Comparison of ENCODE assay signal across 13 cellular contexts in genomic region chr10:70271996-70272924, GRCh38. TPM values are rescaled to one million over a fixed set of nuclear protein-coding genes. Genes with fewer than 3 reads are reported as not detected.
A peak's percentile ranks its signal among the peaks of the same experiment; 100 is the strongest.
DNase-seq lines count a peak whose midpoint lies in the region; ATAC-seq, FAIRE-seq and TF ChIP-seq lines count a peak whose summit lies in the region.
"Had no signal": no experiment of that assay in that cellular context is flagged by ENCODE, and none has a peak within 500 bp of the region (broad histone marks: within the 10 kb centered on the region; RNA-seq: fewer than 3 reads in every experiment).

No MANE protein-coding gene starts in this region.

- WGBS in K562 (ENCODE audit: insufficient coverage, low coverage, missing lambda C conversion rate) = 22% methylated on average over 17 of the region's 17 CpGs

- CTCF ChIA-PET in K562 (lab: Yijun Ruan, JAX; ENCODE audit: low intra/inter-chr PET ratio) = interaction anchor here (1.8 kb wide), 1 partner anchor 93 kb away, joined by 4 read pairs; no protein-coding TSS in a partner anchor
- CTCF ChIA-PET in CD8-positive, alpha-beta T cell (lab: Charles Lee) = interaction anchor here (0.7 to 8.1 kb wide), 17 partner anchors 10 to 289 kb away, joined by 3 to 53 read pairs (median 4); partner anchors contain the start of gene PPA1

- H3K79me2 ChIP-seq in K562 (ENCODE audit: control insufficient read depth, insufficient read depth, low read length) = no peaks in the 10 kb centered on the region

- no peaks in the 10 kb centered on the region for H3K9me3 ChIP-seq in K562 (replicated peaks; ENCODE audit: control insufficient read depth, insufficient read depth, low read depth, low read length)
- H3K9me3 ChIP-seq in neuron (ENCODE audit: low read length) = peaks cover 6% of the 10 kb centered on the region
- H3K9me3 ChIP-seq in CD8-positive, alpha-beta T cell (ENCODE audit: low read length) = no peaks in the 10 kb centered on the region
- H3K9me3 ChIP-seq: esophagus squamous epithelium, MG63 had no signal

- H3K4me1 Mint-ChIP-seq in T-helper 1 cell treated with Interleukin-12 subunit alpha and Interleukin-12 subunit beta and Interleukin-4 antibody, amounts not matched to agents 30 μg/mL and 1 μg/mL, for 36 hours (ENCODE audit: low read depth) = peaks cover 26% of the 10 kb centered on the region
- peaks cover 9% of the 10 kb centered on the region for H3K4me1 Mint-ChIP-seq in CD8-positive, alpha-beta T cell (ENCODE audit: low read depth)

- H3K9me3 Mint-ChIP-seq in T-helper 1 cell treated with Interleukin-12 subunit alpha and Interleukin-12 subunit beta and Interleukin-4 antibody, amounts not matched to agents 30 μg/mL and 1 μg/mL, for 36 hours = peaks cover 11% of the 10 kb centered on the region
- peaks cover 5% of the 10 kb centered on the region for H3K9me3 Mint-ChIP-seq in CD8-positive, alpha-beta T cell

- H3K27me3 Mint-ChIP-seq in T-helper 1 cell treated with Interleukin-12 subunit alpha and Interleukin-12 subunit beta and Interleukin-4 antibody, amounts not matched to agents 30 μg/mL and 1 μg/mL, for 36 hours (ENCODE audit: low read depth) = peaks cover 5% of the 10 kb centered on the region
- H3K27me3 Mint-ChIP-seq in CD8-positive, alpha-beta T cell (ENCODE audit: low read depth) = no peaks in the 10 kb centered on the region

- H3K27ac ChIP-seq in K562 (ENCODE audit: extremely low read depth, low read depth, low read length) = no peak overlapping the region
- no peak overlapping the region for H3K27ac ChIP-seq in CD8-positive, alpha-beta T cell (ENCODE audit: low read depth, low read length)

- H3K9ac ChIP-seq in K562 (ENCODE audit: insufficient read depth in 1 of 2, low read depth in 2 of 2, low read length in 2 of 2) = 0 out of 4 replicates have a peak overlapping the region, but pooled peaks of 1 of the 2 experiments have one; percentile 36

- H3K4me3 Mint-ChIP-seq in T-helper 1 cell treated with Interleukin-12 subunit alpha and Interleukin-12 subunit beta and Interleukin-4 antibody, amounts not matched to agents 30 μg/mL and 1 μg/mL, for 36 hours = peak overlapping the region; percentile 12
- H3K4me3 Mint-ChIP-seq in CD8-positive, alpha-beta T cell = no peak overlapping the region

- POLR2A ChIA-PET in K562 (lab: Yijun Ruan, JAX) = interaction anchor here (0.5 to 0.6 kb wide), 3 partner anchors 9 to 453 kb away, joined by 3 to 5 read pairs (median 3); no protein-coding TSS in a partner anchor
- POLR2A ChIA-PET in CD8-positive, alpha-beta T cell (lab: Charles Lee) = no interaction called here

- H2AFZ ChIP-seq in K562 (ENCODE audit: low read depth, low read length) (no peak overlapping the region; the same call in 1 of the 2 replicates), neuron (ENCODE audit: low read depth, low read length) (peak overlapping the region; percentile 37)

- peak; percentile 20 for ATAC-seq in HG03342 (IDR thresholded peaks at IDR 0.05; ENCODE audit: unreplicated experiment)
- ATAC-seq in K562 = peak; percentile 18; the same call in 2 of the 3 replicates
- ATAC-seq in CD8-positive, alpha-beta T cell = no peak

- 0 out of 2 replicates have a peak, but pooled peaks cover 8% of the 10 kb centered on the region for H4K20me1 ChIP-seq in K562 (replicated peaks; ENCODE audit: control insufficient read depth, insufficient read depth, low read length)

- intact Hi-C loops in K562 (cut with micrococcal nuclease) = no loop called here
- intact Hi-C loops in CD8-positive, alpha-beta T cell (cut with DNase I, micrococcal nuclease) = loop anchor here (1.0 to 10.0 kb wide), 3 partner anchors 47 to 92 kb away; no protein-coding TSS in a partner anchor

- no TSS peak for BruUV-seq in K562 (replicated peaks; lab: Mats Ljungman, UMichigan)

- no peak overlapping the region for H3K4me2 ChIP-seq in K562 (ENCODE audit: insufficient read depth, low read length)

- FAIRE-seq in K562 (lab: Jason Lieb, UNC) = no peak
- FAIRE-seq: TTC549 had no signal

- H3K4me3 ChIP-seq in K562 (no peak overlapping the region), neuron (ENCODE audit: low read length) (no peak overlapping the region)
- H3K4me3 ChIP-seq in CD8-positive, alpha-beta T cell (ENCODE audit: low read depth, low read length) = no peak overlapping the region
- H3K4me3 ChIP-seq: esophagus squamous epithelium, MG63 had no signal

- in situ Hi-C loops in K562 (cut with MboI) = no loop called here

- no peak for TF ChIP-seq RAD21 in K562 (CRISPR knock-in tag; conservative IDR thresholded peaks at IDR 0.05 in 1 of 2, IDR thresholded peaks at IDR 0.05 in 1 of 2)

- TF ChIP-seq EP300 in K562 (IDR thresholded peaks at IDR 0.05; ENCODE audit: low read length) = no peak

- TF ChIP-seq POLR2A in K562 (conservative IDR thresholded peaks at IDR 0.05) = no peak

- H3K27ac Mint-ChIP-seq in T-helper 1 cell treated with Interleukin-12 subunit alpha and Interleukin-12 subunit beta and Interleukin-4 antibody, amounts not matched to agents 30 μg/mL and 1 μg/mL, for 36 hours = peak overlapping the region; percentile 15
- H3K27ac Mint-ChIP-seq in CD8-positive, alpha-beta T cell = no peak overlapping the region

- H3K36me3 Mint-ChIP-seq in T-helper 1 cell treated with Interleukin-12 subunit alpha and Interleukin-12 subunit beta and Interleukin-4 antibody, amounts not matched to agents 30 μg/mL and 1 μg/mL, for 36 hours (ENCODE audit: low read depth) = no peaks in the 10 kb centered on the region
- no peaks in the 10 kb centered on the region for H3K36me3 Mint-ChIP-seq in CD8-positive, alpha-beta T cell

- H3K27me3 ChIP-seq in K562 (ENCODE audit: control insufficient read depth in 2 of 2, insufficient read depth in 2 of 2, low read length in 2 of 2) (peaks cover 14 to 49% of the 10 kb centered on the region in 2 experiments), neuron (ENCODE audit: insufficient read depth, low read length) (no peaks in the 10 kb centered on the region)
- H3K27me3 ChIP-seq in CD8-positive, alpha-beta T cell (ENCODE audit: insufficient read depth, low read length) = no peaks in the 10 kb centered on the region
- H3K27me3 ChIP-seq: esophagus squamous epithelium, MG63 had no signal

- no peaks in the 10 kb centered on the region for H3K9me1 ChIP-seq in K562 (ENCODE audit: control insufficient read depth, insufficient read depth, low read length)

- DNase-seq in T-helper 1 cell (no peak), K562 (ENCODE audit: extremely low read depth in 1 of 4, low spot score in 3 of 4) (no peak), GM19240 (ENCODE audit: insufficient read length, low spot score) (no peak)
- DNase-seq in activated CD4-positive, CD25-positive, alpha-beta regulatory T cell treated with anti-CD3 and anti-CD28 coated beads, Interleukin-2, amount 50 U/mL, for 72 hours = no peak
- DNase-seq in CD8-positive, alpha-beta T cell = no peak
- DNase-seq: activated naive CD4-positive, alpha-beta T cell treated with Interleukin-2 at 50 U/mL for 16 hours; esophagus squamous epithelium; MG63; NCI-H2227 treated with DMSO at 0.1 percent for 48 hours had no signal

- peaks cover 0 to 5% of the 10 kb centered on the region in 2 experiments; a peak in 2 of 5 replicates for H3K4me1 ChIP-seq in K562 (replicated peaks in 1 of 2; ENCODE audit: control insufficient read depth in 2 of 2, insufficient read depth in 2 of 2, low read length in 2 of 2)
- H3K4me1 ChIP-seq in neuron (ENCODE audit: insufficient read depth, low read length) = no peaks in the 10 kb centered on the region
- H3K4me1 ChIP-seq in CD8-positive, alpha-beta T cell (ENCODE audit: insufficient read depth, low read length) = no peaks in the 10 kb centered on the region

- TF ChIP-seq CTCF in K562 (IDR thresholded peaks at IDR 0.05 in 2 of 3, conservative IDR thresholded peaks at IDR 0.05 in 1 of 3; ENCODE audit: insufficient read depth in 2 of 3, low read depth in 1 of 3, low read length in 3 of 3) = no peak
- TF ChIP-seq CTCF in CD8-positive, alpha-beta T cell (IDR thresholded peaks at IDR 0.05) = no peak

- H3K36me3 ChIP-seq in K562 (ENCODE audit: control insufficient read depth, insufficient read depth, low read length) = no peaks in the 10 kb centered on the region
- H3K36me3 ChIP-seq in neuron (ENCODE audit: insufficient read depth, low read length) = no peaks in the 10 kb centered on the region
- no peaks in the 10 kb centered on the region for H3K36me3 ChIP-seq in CD8-positive, alpha-beta T cell (ENCODE audit: insufficient read depth, low read length)
- H3K36me3 ChIP-seq: esophagus squamous epithelium, MG63 had no signal

RNA-seq across cellular contexts. Expression of gene NPFFR1, which starts 11.5 kb away (rescaled TPM):
- total RNA-seq in K562 (2011; cell fraction: chromatin; rRNA removed; ENCODE audit: low replicate concordance) = not detected in 2 replicates
- not detected in 2 replicates for total RNA-seq in K562 (2011; cell fraction: nucleolus; rRNA removed)
- total RNA-seq in K562 (2011; cell fraction: nucleoplasm; rRNA removed) = not detected in 2 replicates
- total RNA-seq in K562 (2014; rRNA removed) (not detected in 2 replicates), K562 (2014; rRNA removed; fragmentation: Illumina TruSeq; extraction: Trizol) (under 0.01 TPM in 1 of 2 replicates, not detected in the other), K562 (2015; rRNA removed; fragmentation: Illumina TruSeq; extraction: Trizol) (not detected in 2 replicates), K562 (2021) (not detected in 2 replicates)
- polyA plus RNA-seq in K562 (2011; rRNA removed) (not detected in 2 replicates), K562 (2014; fragmentation: Illumina TruSeq; extraction: Trizol) (not detected in 2 replicates), K562 (2014; fragmentation: Nextera tagmentation; extraction: Ambion mirVana) (not detected), K562 (2014; rRNA removed) (not detected in 2 replicates)
- under 0.01 TPM in 1 of 2 replicates, not detected in the other for polyA plus RNA-seq in K562 (2011; cell fraction: cytosol; rRNA removed)
- not detected in 2 replicates for polyA plus RNA-seq in K562 (2011; cell fraction: nucleus; rRNA removed)
- not detected in 2 replicates for polyA plus RNA-seq in K562 (2012)
- polyA minus RNA-seq in K562 (2011; rRNA and poly(A)+ RNA removed) = not detected in 2 replicates
- not detected in 2 replicates for polyA minus RNA-seq in K562 (2011; cell fraction: cytosol; rRNA and poly(A)+ RNA removed)
- not detected in 2 replicates for polyA minus RNA-seq in K562 (2011; cell fraction: nucleus; rRNA and poly(A)+ RNA removed)
- total RNA-seq in CD8-positive, alpha-beta T cell = not detected

RNA-seq across cellular contexts. Expression of gene PPA1, which starts 39.0 kb away (rescaled TPM):
- 63.9 and 181 TPM in 2 replicates for total RNA-seq in K562 (2011; cell fraction: chromatin; rRNA removed; ENCODE audit: low replicate concordance)
- total RNA-seq in K562 (2011; cell fraction: nucleolus; rRNA removed) = 50.4 and 54.7 TPM in 2 replicates
- total RNA-seq in K562 (2011; cell fraction: nucleoplasm; rRNA removed) = 123 and 276 TPM in 2 replicates
- total RNA-seq in K562 (2014; rRNA removed) (378 and 453 TPM in 2 replicates), K562 (2014; rRNA removed; fragmentation: Illumina TruSeq; extraction: Trizol) (635 and 699 TPM in 2 replicates), K562 (2015; rRNA removed; fragmentation: Illumina TruSeq; extraction: Trizol) (463 and 482 TPM in 2 replicates), K562 (2021) (418 and 448 TPM in 2 replicates)
- polyA plus RNA-seq in K562 (2011; rRNA removed) (408 and 606 TPM in 2 replicates), K562 (2014; fragmentation: Illumina TruSeq; extraction: Trizol) (454 and 471 TPM in 2 replicates), K562 (2014; fragmentation: Nextera tagmentation; extraction: Ambion mirVana) (100 to 1,000 TPM; 301 to 366 TPM), K562 (2014; rRNA removed) (591 and 627 TPM in 2 replicates)
- 122 and 218 TPM in 2 replicates for polyA plus RNA-seq in K562 (2011; cell fraction: cytosol; rRNA removed)
- 92.6 and 127 TPM in 2 replicates for polyA plus RNA-seq in K562 (2011; cell fraction: nucleus; rRNA removed)
- 299 and 379 TPM in 2 replicates for polyA plus RNA-seq in K562 (2012)
- 573 and 613 TPM in 2 replicates for polyA minus RNA-seq in K562 (2011; rRNA and poly(A)+ RNA removed)
- 121 and 162 TPM in 2 replicates for polyA minus RNA-seq in K562 (2011; cell fraction: cytosol; rRNA and poly(A)+ RNA removed)
- 49.1 and 87.5 TPM in 2 replicates for polyA minus RNA-seq in K562 (2011; cell fraction: nucleus; rRNA and poly(A)+ RNA removed)
- total RNA-seq in CD8-positive, alpha-beta T cell = 10 to 100 TPM; 79.9 to 83.1 TPM
